In the genomic region with DNA sequence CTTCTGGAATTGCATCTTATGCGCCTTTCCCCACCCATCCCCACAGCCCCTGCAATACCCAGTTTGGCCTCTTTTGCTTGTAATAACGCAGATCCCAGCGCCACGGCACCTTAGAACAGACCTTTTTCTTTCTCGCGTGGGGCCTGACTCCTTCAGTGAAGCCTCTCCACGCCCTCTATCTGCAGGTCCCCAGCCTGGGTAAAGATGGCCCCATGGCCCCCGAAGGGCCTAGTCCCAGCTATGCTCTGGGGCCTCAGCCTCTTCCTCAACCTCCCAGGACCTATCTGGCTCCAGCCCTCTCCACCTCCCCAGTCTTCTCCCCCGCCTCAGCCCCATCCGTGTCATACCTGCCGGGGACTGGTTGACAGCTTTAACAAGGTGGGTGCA, we compare ENCODE assay signal across 1 cellular context.
TF ChIP-seq lines count a peak whose summit lies in the region.

No MANE protein-coding gene starts in this region.

TF ChIP-seq in H1, 55 proteins besides CTCF, POLR2A, EP300 and RAD21:
- TF ChIP-seq GTF2F1 (IDR thresholded peaks at IDR 0.05; ENCODE audit: borderline replicate concordance, low read depth, low read length) (no peak), TAF7 (optimal IDR thresholded peaks at IDR 0.05; ENCODE audit: borderline replicate concordance, low read depth, low read length) (no peak), SAP30 (IDR thresholded peaks at IDR 0.05; ENCODE audit: insufficient read depth, insufficient replicate concordance, low read length) (no peak), CBX8 (IDR thresholded peaks at IDR 0.05; ENCODE audit: borderline replicate concordance, low read depth, low read length) (no peak), RXRA (IDR thresholded peaks at IDR 0.05; ENCODE audit: insufficient read depth, low read depth, low read length) (no peak), CREB1 (IDR thresholded peaks at IDR 0.05) (no peak), KDM1A (IDR thresholded peaks at IDR 0.05; ENCODE audit: borderline replicate concordance, low read length) (no peak), TAF1 (IDR thresholded peaks at IDR 0.05; ENCODE audit: low read depth, low read length) (no peak), TCF12 (IDR thresholded peaks at IDR 0.05; ENCODE audit: low read depth, low read length) (no peak), NRF1 (IDR thresholded peaks at IDR 0.05; ENCODE audit: low read depth, low read length) (no peak), PHF8 (conservative IDR thresholded peaks at IDR 0.05; ENCODE audit: low read depth, low read length) (no peak), NANOG (IDR thresholded peaks at IDR 0.05; ENCODE audit: insufficient read depth, low read depth, low read length, poor library complexity, severe bottlenecking) (no peak), FOSL1 (IDR thresholded peaks at IDR 0.05; ENCODE audit: insufficient read depth, low read depth, low read length) (no peak)
- TF ChIP-seq, protein P1, sequence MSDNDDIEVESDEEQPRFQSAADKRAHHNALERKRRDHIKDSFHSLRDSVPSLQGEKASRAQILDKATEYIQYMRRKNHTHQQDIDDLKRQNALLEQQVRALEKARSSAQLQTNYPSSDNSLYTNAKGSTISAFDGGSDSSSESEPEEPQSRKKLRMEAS (IDR thresholded peaks at IDR 0.05), result no peak
